In the genomic region with DNA sequence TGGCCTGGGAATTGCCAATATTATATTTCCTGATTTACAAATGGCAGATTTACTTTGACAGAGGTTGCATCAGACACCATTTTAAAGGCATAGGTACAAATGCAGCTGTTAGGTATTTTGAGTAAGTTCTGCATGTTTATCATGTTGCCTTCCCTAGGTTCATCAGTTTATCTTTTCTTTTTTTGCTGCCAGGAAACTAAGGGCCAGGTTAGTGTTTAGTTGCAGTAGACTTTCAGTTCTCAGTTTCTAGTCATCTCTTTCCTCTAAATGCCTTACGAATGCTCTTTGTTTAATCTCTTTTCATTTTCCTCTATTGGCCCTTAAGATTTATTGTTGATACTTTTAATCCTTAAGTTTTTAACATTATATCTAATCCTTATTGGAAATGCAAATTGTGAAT, we compare ENCODE assay signal across 11 cellular contexts.
A peak's percentile ranks its signal among the peaks of the same experiment; 100 is the strongest.
DNase-seq lines count a peak whose midpoint lies in the region; ATAC-seq and TF ChIP-seq lines count a peak whose summit lies in the region.
"Had no signal": no experiment of that assay in that cellular context is flagged by ENCODE, and none has a peak within 500 bp of the region (broad histone marks: within the 10 kb centered on the region; RNA-seq: fewer than 3 reads in every experiment).

No MANE protein-coding gene starts in this region.

- H2BK15ac ChIP-seq in mesendoderm (replicated peaks; ENCODE audit: low read depth), result no peak overlapping the region

- H3K27me3 ChIP-seq in sigmoid colon (no peaks in the 10 kb centered on the region), mesendoderm (ENCODE audit: insufficient read depth, low read length, poor library complexity) (no peaks in the 10 kb centered on the region), WERI-Rb-1 (ENCODE audit: insufficient read depth, low read depth, severe bottlenecking) (no peaks in the 10 kb centered on the region)
- H3K27me3 ChIP-seq: breast epithelium had no signal

- H3K4me2 ChIP-seq in mesendoderm (ENCODE audit: low read length), result no peak overlapping the region

- no peak overlapping the region for H2AK5ac ChIP-seq in mesendoderm (ENCODE audit: low read length)

- no peaks in the 10 kb centered on the region for H3K79me1 ChIP-seq in mesendoderm (ENCODE audit: low read length)

- no peak overlapping the region for H3K4ac ChIP-seq in mesendoderm (ENCODE audit: low read depth, low read length)

- ATAC-seq in GM18517 (IDR thresholded peaks at IDR 0.05; ENCODE audit: unreplicated experiment) (peak; percentile 97), GM19468 (IDR thresholded peaks at IDR 0.05; ENCODE audit: extremely low read depth, unreplicated experiment) (peak; percentile 84), HG02885 (IDR thresholded peaks at IDR 0.05; ENCODE audit: poor library complexity, unreplicated experiment) (peak; percentile 96), HG03565 (IDR thresholded peaks at IDR 0.05; ENCODE audit: unreplicated experiment) (peak; percentile 83), Right ventricle myocardium superior (ENCODE audit: poor library complexity) (no peak)

- no peak for TF ChIP-seq EP300 in sigmoid colon (IDR thresholded peaks at IDR 0.05)

- H3K36me3 ChIP-seq in sigmoid colon, result no peaks in the 10 kb centered on the region
- H3K36me3 ChIP-seq in mesendoderm (ENCODE audit: control insufficient read depth, insufficient read depth, low read length), result no peaks in the 10 kb centered on the region
- H3K36me3 ChIP-seq in WERI-Rb-1, result no peaks in the 10 kb centered on the region
- H3K36me3 ChIP-seq: breast epithelium had no signal

- H2BK120ac ChIP-seq in mesendoderm (ENCODE audit: low read depth, low read length), result no peak overlapping the region

- H3K27ac ChIP-seq in sigmoid colon (no peak overlapping the region), mesendoderm (ENCODE audit: low read depth, low read length) (no peak overlapping the region), WERI-Rb-1 (no peak overlapping the region)
- H3K27ac ChIP-seq: breast epithelium, epithelial cell of prostate had no signal

- H3K79me2 ChIP-seq in mesendoderm (ENCODE audit: control insufficient read depth, insufficient read depth, low read length), result no peaks in the 10 kb centered on the region

- no peak overlapping the region for H4K5ac ChIP-seq in mesendoderm (ENCODE audit: low read length)

- 71 to 93% methylated on average over 1 of the region's 1 CpG for WGBS in sigmoid colon, 2 donors
- no CpG with 5 or more reads among the region's 1 CpG for WGBS in mesendoderm (ENCODE audit: extremely low coverage, insufficient coverage, low lambda C conversion rate)

- no peak overlapping the region for H2BK5ac ChIP-seq in mesendoderm (ENCODE audit: low read length)

- H3K56ac ChIP-seq in mesendoderm (ENCODE audit: low read length), result no peak overlapping the region

- no peak overlapping the region for H3K4me3 ChIP-seq in sigmoid colon
- H3K4me3 ChIP-seq in mesendoderm (ENCODE audit: low read length), result no peak overlapping the region
- H3K4me3 ChIP-seq in WERI-Rb-1 (ENCODE audit: low read depth, low read length), result no peak overlapping the region
- H3K4me3 ChIP-seq: breast epithelium had no signal

- no peak for TF ChIP-seq POLR2A in sigmoid colon (IDR thresholded peaks at IDR 0.05)

- H3K9ac ChIP-seq in mesendoderm (ENCODE audit: low read length), result no peak overlapping the region

- H3K18ac ChIP-seq in mesendoderm (ENCODE audit: low read length), result no peak overlapping the region

- H3K9me3 ChIP-seq in sigmoid colon (no peaks in the 10 kb centered on the region), WERI-Rb-1 (ENCODE audit: severe bottlenecking) (no peaks in the 10 kb centered on the region)
- H3K9me3 ChIP-seq: breast epithelium had no signal

- DNase-seq in sigmoid colon, result no peak
- no peak for DNase-seq in mesendoderm
- no peak for DNase-seq in WERI-Rb-1
- no peak for DNase-seq in Right ventricle myocardium superior
- DNase-seq: NCI-H1105 treated with DMSO at 0.1 percent for 48 hours had no signal

- no peaks in the 10 kb centered on the region for H3K4me1 ChIP-seq in sigmoid colon
- no peaks in the 10 kb centered on the region for H3K4me1 ChIP-seq in mesendoderm (ENCODE audit: control insufficient read depth, low read depth, low read length)
- H3K4me1 ChIP-seq: breast epithelium had no signal

- TF ChIP-seq CTCF in sigmoid colon (IDR thresholded peaks at IDR 0.05) (no peak), WERI-Rb-1 (IDR thresholded peaks at IDR 0.05; ENCODE audit: low read depth, low read length) (no peak)

- no peak overlapping the region for H4K8ac ChIP-seq in mesendoderm (ENCODE audit: low read depth, low read length)

- intact Hi-C loops in sigmoid colon (cut with DNase I), result no loop called here
- intact Hi-C loops in Right ventricle myocardium superior (cut with DNase I), result no loop called here

- no peak overlapping the region for H3K23ac ChIP-seq in mesendoderm (ENCODE audit: low read length)
